ENCODE assay signal across 14 cellular contexts in the genomic region with DNA sequence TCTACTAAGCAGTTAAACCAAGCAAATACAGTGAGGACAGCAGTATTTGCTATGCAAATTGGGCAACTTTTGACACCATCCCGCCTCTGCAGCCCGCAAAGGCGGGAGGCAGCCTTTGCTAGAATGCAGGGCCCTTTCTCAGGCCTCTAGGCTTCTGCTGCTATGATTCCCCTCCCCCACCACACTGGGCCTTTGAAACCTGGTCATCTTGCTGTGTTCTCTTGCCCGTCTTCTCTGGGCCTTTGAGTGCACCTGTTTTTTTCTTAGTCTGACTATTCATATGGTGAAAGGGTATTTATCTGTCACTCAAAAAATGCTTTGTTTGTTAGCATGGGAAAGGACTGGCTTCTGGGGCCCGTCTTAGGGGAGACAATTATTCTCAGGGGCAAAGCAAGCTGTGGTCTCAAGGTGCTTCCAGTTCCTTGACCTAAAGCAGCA.
DNase-seq lines count a peak whose midpoint lies in the region; ATAC-seq and TF ChIP-seq lines count a peak whose summit lies in the region.
"Had no signal": no experiment of that assay in that cellular context is flagged by ENCODE, and none has a peak within 500 bp of the region (broad histone marks: within the 10 kb centered on the region; RNA-seq: fewer than 3 reads in every experiment).

No MANE protein-coding gene starts in this region.

- intact Hi-C loops in gastrocnemius medialis (cut with DNase I; ENCODE audit: low total_unique reads): no loop called here

- in situ Hi-C loops in gastrocnemius medialis (cut with MboI; ENCODE audit: low sequenced_read_pairs in 4 of 4): no loop called here

- no peaks in the 10 kb centered on the region for H3K9me3 ChIP-seq in gastrocnemius medialis
- H3K9me3 ChIP-seq: esophagus squamous epithelium had no signal

- peak; percentile 84 for DNase-seq in iPS DF 19.7 (ENCODE audit: low read depth, low spot score)
- no peak for DNase-seq in left lobe of liver (ENCODE audit: low spot score)
- no peak for DNase-seq in EL
- no peak for DNase-seq in gastrocnemius medialis
- DNase-seq: activated T-cell treated with anti-CD3 and anti-CD28 coated beads, Interleukin-2, amount 50 U/mL, for 72 hours; esophagus squamous epithelium; kidney; NCI-H2081 treated with DMSO at 0.1 percent for 48 hours had no signal

- H3K4me1 ChIP-seq in gastrocnemius medialis: no peaks in the 10 kb centered on the region

- ATAC-seq in GM18502 (IDR thresholded peaks at IDR 0.05; ENCODE audit: poor library complexity, unreplicated experiment) (peak; percentile 73), GM21528 (IDR thresholded peaks at IDR 0.05; ENCODE audit: low FRiP score, unreplicated experiment) (peak; percentile 57), HG03378 (IDR thresholded peaks at IDR 0.05; ENCODE audit: unreplicated experiment) (peak; percentile 84), left lobe of liver (no peak), GM21423 (IDR thresholded peaks at IDR 0.05; ENCODE audit: unreplicated experiment) (no peak), gastrocnemius medialis (no peak)
- ATAC-seq: activated T-cell treated with anti-CD3 and anti-CD28 coated beads, Interleukin-2, amount 50 U/mL, for 72 hours; HCT116 had no signal

- no peak for TF ChIP-seq CTCF in gastrocnemius medialis (IDR thresholded peaks at IDR 0.05 in 4 of 5, conservative IDR thresholded peaks at IDR 0.05 in 1 of 5)

- no peak overlapping the region for H3K4me3 ChIP-seq in gastrocnemius medialis
- H3K4me3 ChIP-seq: esophagus squamous epithelium had no signal

- no peak overlapping the region for H3K27ac ChIP-seq in gastrocnemius medialis
- H3K27ac ChIP-seq: esophagus squamous epithelium, VCaP had no signal

- H3K27me3 ChIP-seq in gastrocnemius medialis: no peaks in the 10 kb centered on the region
- H3K27me3 ChIP-seq: esophagus squamous epithelium had no signal

- no peaks in the 10 kb centered on the region for H3K36me3 ChIP-seq in gastrocnemius medialis
- H3K36me3 ChIP-seq: esophagus squamous epithelium had no signal

- no peak for TF ChIP-seq POLR2A in gastrocnemius medialis (IDR thresholded peaks at IDR 0.05)

Comparison
In these comparisons a context has a peak if more than half of its experiments do, and no peak if none do; other contexts are left out.
1. ATAC-seq: peak in GM18502 (single experiment), GM21528 (single experiment) and HG03378 (single experiment); none in left lobe of liver (single experiment), GM21423 (single experiment) and gastrocnemius medialis (0 of 2).